In the genomic region with DNA sequence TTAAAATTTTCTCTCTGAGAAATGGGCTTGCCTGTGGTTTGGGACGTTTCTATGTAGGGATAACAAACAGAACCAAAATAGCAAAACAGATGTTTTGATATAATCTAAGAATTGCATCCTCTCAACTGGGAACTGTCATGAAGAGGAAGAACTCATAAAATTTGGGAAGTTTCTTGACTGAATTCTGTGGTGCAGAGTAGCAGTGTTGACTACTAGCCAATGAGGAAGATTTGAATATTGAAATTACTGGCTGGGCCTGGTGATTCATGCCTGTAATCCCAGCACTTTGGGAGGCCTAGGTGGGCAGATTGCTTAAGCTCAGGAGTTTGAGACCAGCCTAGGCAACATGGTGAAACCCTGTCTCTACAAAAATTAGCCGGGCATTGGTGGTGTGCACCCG, we compare ENCODE assay signal across 1 cellular context.
TF ChIP-seq lines count a peak whose summit lies in the region.

No MANE protein-coding gene starts in this region.

TF ChIP-seq in GM12878, 131 proteins besides CTCF, POLR2A, EP300 and RAD21 (continued from another document):
- TF ChIP-seq, protein P1, sequence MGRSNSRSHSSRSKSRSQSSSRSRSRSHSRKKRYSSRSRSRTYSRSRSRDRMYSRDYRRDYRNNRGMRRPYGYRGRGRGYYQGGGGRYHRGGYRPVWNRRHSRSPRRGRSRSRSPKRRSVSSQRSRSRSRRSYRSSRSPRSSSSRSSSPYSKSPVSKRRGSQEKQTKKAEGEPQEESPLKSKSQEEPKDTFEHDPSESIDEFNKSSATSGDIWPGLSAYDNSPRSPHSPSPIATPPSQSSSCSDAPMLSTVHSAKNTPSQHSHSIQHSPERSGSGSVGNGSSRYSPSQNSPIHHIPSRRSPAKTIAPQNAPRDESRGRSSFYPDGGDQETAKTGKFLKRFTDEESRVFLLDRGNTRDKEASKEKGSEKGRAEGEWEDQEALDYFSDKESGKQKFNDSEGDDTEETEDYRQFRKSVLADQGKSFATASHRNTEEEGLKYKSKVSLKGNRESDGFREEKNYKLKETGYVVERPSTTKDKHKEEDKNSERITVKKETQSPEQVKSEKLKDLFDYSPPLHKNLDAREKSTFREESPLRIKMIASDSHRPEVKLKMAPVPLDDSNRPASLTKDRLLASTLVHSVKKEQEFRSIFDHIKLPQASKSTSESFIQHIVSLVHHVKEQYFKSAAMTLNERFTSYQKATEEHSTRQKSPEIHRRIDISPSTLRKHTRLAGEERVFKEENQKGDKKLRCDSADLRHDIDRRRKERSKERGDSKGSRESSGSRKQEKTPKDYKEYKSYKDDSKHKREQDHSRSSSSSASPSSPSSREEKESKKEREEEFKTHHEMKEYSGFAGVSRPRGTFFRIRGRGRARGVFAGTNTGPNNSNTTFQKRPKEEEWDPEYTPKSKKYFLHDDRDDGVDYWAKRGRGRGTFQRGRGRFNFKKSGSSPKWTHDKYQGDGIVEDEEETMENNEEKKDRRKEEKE (IDR thresholded peaks at IDR 0.05) = no peak
- TF ChIP-seq NFIC (IDR thresholded peaks at IDR 0.05; ENCODE audit: low read depth, low read length) (no peak), BMI1 (IDR thresholded peaks at IDR 0.05; ENCODE audit: borderline replicate concordance) (no peak), CBX3 (IDR thresholded peaks at IDR 0.05; ENCODE audit: borderline replicate concordance, low read depth) (no peak)
- TF ChIP-seq, protein P2, sequence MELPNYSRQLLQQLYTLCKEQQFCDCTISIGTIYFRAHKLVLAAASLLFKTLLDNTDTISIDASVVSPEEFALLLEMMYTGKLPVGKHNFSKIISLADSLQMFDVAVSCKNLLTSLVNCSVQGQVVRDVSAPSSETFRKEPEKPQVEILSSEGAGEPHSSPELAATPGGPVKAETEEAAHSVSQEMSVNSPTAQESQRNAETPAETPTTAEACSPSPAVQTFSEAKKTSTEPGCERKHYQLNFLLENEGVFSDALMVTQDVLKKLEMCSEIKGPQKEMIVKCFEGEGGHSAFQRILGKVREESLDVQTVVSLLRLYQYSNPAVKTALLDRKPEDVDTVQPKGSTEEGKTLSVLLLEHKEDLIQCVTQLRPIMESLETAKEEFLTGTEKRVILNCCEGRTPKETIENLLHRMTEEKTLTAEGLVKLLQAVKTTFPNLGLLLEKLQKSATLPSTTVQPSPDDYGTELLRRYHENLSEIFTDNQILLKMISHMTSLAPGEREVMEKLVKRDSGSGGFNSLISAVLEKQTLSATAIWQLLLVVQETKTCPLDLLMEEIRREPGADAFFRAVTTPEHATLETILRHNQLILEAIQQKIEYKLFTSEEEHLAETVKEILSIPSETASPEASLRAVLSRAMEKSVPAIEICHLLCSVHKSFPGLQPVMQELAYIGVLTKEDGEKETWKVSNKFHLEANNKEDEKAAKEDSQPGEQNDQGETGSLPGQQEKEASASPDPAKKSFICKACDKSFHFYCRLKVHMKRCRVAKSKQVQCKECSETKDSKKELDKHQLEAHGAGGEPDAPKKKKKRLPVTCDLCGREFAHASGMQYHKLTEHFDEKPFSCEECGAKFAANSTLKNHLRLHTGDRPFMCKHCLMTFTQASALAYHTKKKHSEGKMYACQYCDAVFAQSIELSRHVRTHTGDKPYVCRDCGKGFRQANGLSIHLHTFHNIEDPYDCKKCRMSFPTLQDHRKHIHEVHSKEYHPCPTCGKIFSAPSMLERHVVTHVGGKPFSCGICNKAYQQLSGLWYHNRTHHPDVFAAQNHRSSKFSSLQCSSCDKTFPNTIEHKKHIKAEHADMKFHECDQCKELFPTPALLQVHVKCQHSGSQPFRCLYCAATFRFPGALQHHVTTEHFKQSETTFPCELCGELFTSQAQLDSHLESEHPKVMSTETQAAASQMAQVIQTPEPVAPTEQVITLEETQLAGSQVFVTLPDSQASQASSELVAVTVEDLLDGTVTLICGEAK (IDR thresholded peaks at IDR 0.05; ENCODE audit: borderline replicate concordance) = no peak
- TF ChIP-seq, protein P3, sequence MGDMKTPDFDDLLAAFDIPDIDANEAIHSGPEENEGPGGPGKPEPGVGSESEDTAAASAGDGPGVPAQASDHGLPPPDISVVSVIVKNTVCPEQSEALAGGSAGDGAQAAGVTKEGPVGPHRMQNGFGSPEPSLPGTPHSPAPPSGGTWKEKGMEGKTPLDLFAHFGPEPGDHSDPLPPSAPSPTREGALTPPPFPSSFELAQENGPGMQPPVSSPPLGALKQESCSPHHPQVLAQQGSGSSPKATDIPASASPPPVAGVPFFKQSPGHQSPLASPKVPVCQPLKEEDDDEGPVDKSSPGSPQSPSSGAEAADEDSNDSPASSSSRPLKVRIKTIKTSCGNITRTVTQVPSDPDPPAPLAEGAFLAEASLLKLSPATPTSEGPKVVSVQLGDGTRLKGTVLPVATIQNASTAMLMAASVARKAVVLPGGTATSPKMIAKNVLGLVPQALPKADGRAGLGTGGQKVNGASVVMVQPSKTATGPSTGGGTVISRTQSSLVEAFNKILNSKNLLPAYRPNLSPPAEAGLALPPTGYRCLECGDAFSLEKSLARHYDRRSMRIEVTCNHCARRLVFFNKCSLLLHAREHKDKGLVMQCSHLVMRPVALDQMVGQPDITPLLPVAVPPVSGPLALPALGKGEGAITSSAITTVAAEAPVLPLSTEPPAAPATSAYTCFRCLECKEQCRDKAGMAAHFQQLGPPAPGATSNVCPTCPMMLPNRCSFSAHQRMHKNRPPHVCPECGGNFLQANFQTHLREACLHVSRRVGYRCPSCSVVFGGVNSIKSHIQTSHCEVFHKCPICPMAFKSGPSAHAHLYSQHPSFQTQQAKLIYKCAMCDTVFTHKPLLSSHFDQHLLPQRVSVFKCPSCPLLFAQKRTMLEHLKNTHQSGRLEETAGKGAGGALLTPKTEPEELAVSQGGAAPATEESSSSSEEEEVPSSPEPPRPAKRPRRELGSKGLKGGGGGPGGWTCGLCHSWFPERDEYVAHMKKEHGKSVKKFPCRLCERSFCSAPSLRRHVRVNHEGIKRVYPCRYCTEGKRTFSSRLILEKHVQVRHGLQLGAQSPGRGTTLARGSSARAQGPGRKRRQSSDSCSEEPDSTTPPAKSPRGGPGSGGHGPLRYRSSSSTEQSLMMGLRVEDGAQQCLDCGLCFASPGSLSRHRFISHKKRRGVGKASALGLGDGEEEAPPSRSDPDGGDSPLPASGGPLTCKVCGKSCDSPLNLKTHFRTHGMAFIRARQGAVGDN (IDR thresholded peaks at IDR 0.05) = no peak
